In the genomic region with DNA sequence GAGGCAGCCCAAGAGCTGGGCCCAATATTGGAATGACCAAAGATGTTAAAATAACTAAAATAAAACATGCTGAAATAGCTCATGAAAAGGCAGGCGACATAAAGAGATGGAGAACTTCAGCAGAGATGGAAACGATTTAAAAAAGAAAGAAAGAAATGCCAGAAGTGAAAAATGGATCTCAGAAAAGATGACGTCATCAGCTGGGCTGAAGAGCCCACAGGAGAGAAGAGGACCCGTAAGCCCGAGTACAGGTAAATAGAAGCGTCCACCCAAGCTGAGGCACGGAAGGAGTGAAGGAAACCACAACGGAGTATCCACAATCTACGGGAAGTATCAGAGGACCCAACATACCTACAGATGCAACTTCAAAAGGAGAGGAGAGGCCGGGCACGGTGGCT, we compare ENCODE assay signal across 20 cellular contexts.
DNase-seq lines count a peak whose midpoint lies in the region; ATAC-seq, FAIRE-seq and TF ChIP-seq lines count a peak whose summit lies in the region.
"Had no signal": no experiment of that assay in that cellular context is flagged by ENCODE, and none has a peak within 500 bp of the region (broad histone marks: within the 10 kb centered on the region; RNA-seq: fewer than 3 reads in every experiment).

No MANE protein-coding gene starts in this region.

- in situ Hi-C loops in HepG2 (cut with HindIII; ENCODE audit: extremely low pct_ligation_motif_present, low pct_unique_long_range_greater_than_20kb) (no loop called here), ACHN (cut with HindIII; ENCODE audit: low pct_ligation_motif_present, low pct_unique_long_range_greater_than_20kb, low sequenced_read_pairs) (no loop called here)

- no peak for TF ChIP-seq EP300 in HepG2 (IDR thresholded peaks at IDR 0.05; ENCODE audit: low read depth in 2 of 2, low read length in 2 of 2)
- no peak for TF ChIP-seq EP300 in HepG2 (CRISPR knock-in tag; IDR thresholded peaks at IDR 0.05; ENCODE audit: borderline replicate concordance)

- H3K27me3 Mint-ChIP-seq in T-helper 17 cell (no peaks in the 10 kb centered on the region), mesothelial cell of epicardium (ENCODE audit: low read depth) (no peaks in the 10 kb centered on the region)

- no peaks in the 10 kb centered on the region for H3K9me3 ChIP-seq in HepG2 (ENCODE audit: low read length)
- no peaks in the 10 kb centered on the region for H3K9me3 ChIP-seq in right lobe of liver
- no peaks in the 10 kb centered on the region for H3K9me3 ChIP-seq in T-helper 17 cell (ENCODE audit: control insufficient read depth, low read length, poor library complexity, severe bottlenecking)
- no peaks in the 10 kb centered on the region for H3K9me3 ChIP-seq in vagina
- H3K9me3 ChIP-seq: adrenal gland, BE2C, gastrocnemius medialis, transverse colon had no signal

- WGBS in HepG2 (ENCODE audit: low lambda C conversion rate), result 97% methylated on average over 11 of the region's 11 CpGs
- 86% methylated on average over 8 of the region's 11 CpGs for WGBS in right lobe of liver (ENCODE audit: insufficient coverage, low coverage, low lambda C conversion rate, missing lambda C conversion rate)

- H4K20me1 ChIP-seq in HepG2 (ENCODE audit: insufficient read depth, low read length), result no peaks in the 10 kb centered on the region

- H3K4me1 ChIP-seq in HepG2 (ENCODE audit: insufficient read depth, low read length), result peaks cover 24% of the 10 kb centered on the region
- H3K4me1 ChIP-seq in right lobe of liver, result peaks cover 0 to 4% (median 0%) of the 10 kb centered on the region in 4 donors
- peaks cover 53% of the 10 kb centered on the region for H3K4me1 ChIP-seq in vagina

- H3K27ac Mint-ChIP-seq in T-helper 17 cell (peak overlapping the region; percentile 93), mesothelial cell of epicardium (peak overlapping the region; percentile 64)
- H3K27ac Mint-ChIP-seq: stimulated activated naive B cell treated with anti-CD40 and anti-IgM and Interleukin-4, amounts not matched to agents 10 μg/mL and 1 μg/mL and 100 μg/mL, for 72 hours had no signal

- TF ChIP-seq CTCF in HepG2 (CRISPR knock-in tag; IDR thresholded peaks at IDR 0.05) (no peak), right lobe of liver (IDR thresholded peaks at IDR 0.05) (no peak), mesothelial cell of epicardium (IDR thresholded peaks at IDR 0.05; ENCODE audit: unreplicated experiment) (no peak), vagina (IDR thresholded peaks at IDR 0.05) (no peak)

- H3K4me1 Mint-ChIP-seq in T-helper 17 cell, result peaks cover 48% of the 10 kb centered on the region
- peaks cover 72% of the 10 kb centered on the region for H3K4me1 Mint-ChIP-seq in mesothelial cell of epicardium
- H3K4me1 Mint-ChIP-seq: stimulated activated naive B cell treated with anti-CD40 and anti-IgM and Interleukin-4, amounts not matched to agents 10 μg/mL and 1 μg/mL and 100 μg/mL, for 72 hours had no signal

- POLR2A ChIA-PET in HepG2 (lab: Yijun Ruan, JAX), result no interaction called here

- H3K27me3 ChIP-seq in HepG2 (ENCODE audit: control insufficient read depth in 1 of 2, insufficient read depth in 2 of 2, low read length in 2 of 2) (no peaks in the 10 kb centered on the region), right lobe of liver (no peaks in the 10 kb centered on the region), vagina (no peaks in the 10 kb centered on the region)
- H3K27me3 ChIP-seq: adrenal gland, BE2C, gastrocnemius medialis, transverse colon had no signal

- CTCF ChIA-PET in HepG2 (lab: Yijun Ruan, JAX; ENCODE audit: low intra/inter-chr PET ratio, low total read pairs), result no interaction called here

- H3K4me3 Mint-ChIP-seq in T-helper 17 cell (peak overlapping the region; percentile 9), mesothelial cell of epicardium (no peak overlapping the region)
- H3K4me3 Mint-ChIP-seq: stimulated activated naive B cell treated with anti-CD40 and anti-IgM and Interleukin-4, amounts not matched to agents 10 μg/mL and 1 μg/mL and 100 μg/mL, for 72 hours had no signal

- H3K4me3 ChIP-seq in HepG2 (replicated peaks in 1 of 3; ENCODE audit: insufficient read depth in 1 of 3, low read depth in 2 of 3, low read length in 3 of 3), result no peak overlapping the region
- H3K4me3 ChIP-seq in right lobe of liver, result no peak overlapping the region
- no peak overlapping the region for H3K4me3 ChIP-seq in vagina
- H3K4me3 ChIP-seq: adrenal gland, gastrocnemius medialis, transverse colon had no signal

- no TSS peak for BruUV-seq in HepG2 (replicated peaks; lab: Mats Ljungman, UMichigan)

- TF ChIP-seq RAD21 in HepG2 (CRISPR knock-in tag; IDR thresholded peaks at IDR 0.05), result no peak

- no peak overlapping the region for H3K4me2 ChIP-seq in HepG2 (ENCODE audit: low read depth, low read length)

- no peak for DNase-seq in HepG2 (ENCODE audit: low spot score)
- DNase-seq in right lobe of liver, result no peak
- no peak for DNase-seq in T-helper 17 cell
- DNase-seq in mesothelial cell of epicardium (ENCODE audit: low spot score in 2 of 2, unreplicated experiment in 2 of 2), result no peak
- DNase-seq in vagina (ENCODE audit: extremely low spot score in 2 of 2), result no peak
- DNase-seq in ACHN, result no peak
- DNase-seq in NCI-H69 (lab: John Stamatoyannopoulos, UW), result no peak
- DNase-seq: activated T-cell treated with anti-CD3 and anti-CD28 coated beads, Interleukin-2, amount 50 U/mL, for 1 hour; adrenal gland; BE2C; effector CD4-positive, alpha-beta T cell; gastrocnemius medialis; NCI-H1436; NCI-H524 treated with DMSO at 0.1 percent for 48 hours; retina; stimulated activated naive B cell treated with anti-CD40 and anti-IgM and Interleukin-4, amounts not matched to agents 10 μg/mL and 1 μg/mL and 100 μg/mL, for 72 hours; SW 1271; transverse colon had no signal

- no peak for FAIRE-seq in HepG2 (lab: Jason Lieb, UNC)
- FAIRE-seq: HTR-8/SVneo had no signal

- ATAC-seq in HepG2 (no peak), right lobe of liver (no peak), T-helper 17 cell (no peak)
- ATAC-seq: esophagus mucosa; gastrocnemius medialis; stimulated activated naive B cell treated with anti-CD40 and anti-IgM and Interleukin-4, amounts not matched to agents 10 μg/mL and 1 μg/mL and 100 μg/mL, for 72 hours had no signal

- peaks cover 0 to 2% of the 10 kb centered on the region in 2 experiments; a peak in 2 of 5 replicates for H3K36me3 ChIP-seq in HepG2 (replicated peaks in 1 of 2; ENCODE audit: control insufficient read depth in 1 of 2, insufficient read depth in 2 of 2, low read length in 2 of 2)
- H3K36me3 ChIP-seq in right lobe of liver, result no peaks in the 10 kb centered on the region
- H3K36me3 ChIP-seq in vagina, result no peaks in the 10 kb centered on the region
- H3K36me3 ChIP-seq: adrenal gland, gastrocnemius medialis, transverse colon had no signal

- no peaks in the 10 kb centered on the region for H3K36me3 Mint-ChIP-seq in T-helper 17 cell (ENCODE audit: low read depth)
- H3K36me3 Mint-ChIP-seq in mesothelial cell of epicardium, result peaks cover 29% of the 10 kb centered on the region
- H3K36me3 Mint-ChIP-seq: stimulated activated naive B cell treated with anti-CD40 and anti-IgM and Interleukin-4, amounts not matched to agents 10 μg/mL and 1 μg/mL and 100 μg/mL, for 72 hours had no signal

- no peak for TF ChIP-seq POLR2A in HepG2 (IDR thresholded peaks at IDR 0.05; ENCODE audit: insufficient read depth in 1 of 2, low read depth in 2 of 2, low read length in 2 of 2)
- no peak for TF ChIP-seq POLR2A in right lobe of liver (IDR thresholded peaks at IDR 0.05)
- TF ChIP-seq POLR2A in vagina (IDR thresholded peaks at IDR 0.05), result no peak

- H3K27ac ChIP-seq in HepG2 (ENCODE audit: extremely low read length, insufficient read depth, low read length) (no peak overlapping the region), right lobe of liver (no peak overlapping the region), vagina (peak overlapping the region; percentile 78)

- H3K9me3 Mint-ChIP-seq in mesothelial cell of epicardium, result no peaks in the 10 kb centered on the region
- H3K9me3 Mint-ChIP-seq: stimulated activated naive B cell treated with anti-CD40 and anti-IgM and Interleukin-4, amounts not matched to agents 10 μg/mL and 1 μg/mL and 100 μg/mL, for 72 hours had no signal

- no peak overlapping the region for H2AFZ ChIP-seq in HepG2 (ENCODE audit: low read length)

- intact Hi-C loops in HepG2 (cut with micrococcal nuclease; ENCODE audit: unreplicated experiment) (no loop called here), right lobe of liver (cut with DNase I) (no loop called here), vagina (cut with DNase I) (no loop called here)

- no peak overlapping the region for H3K9ac ChIP-seq in HepG2 (ENCODE audit: insufficient read depth, low read depth, low read length)

- H3K79me2 ChIP-seq in HepG2 (ENCODE audit: insufficient read depth, low read length), result no peaks in the 10 kb centered on the region

TF ChIP-seq in HepG2, 621 proteins besides CTCF, POLR2A, EP300 and RAD21 (continues in another document):
- TF ChIP-seq ATF7 (IDR thresholded peaks at IDR 0.05), result peak; percentile 85
- TF ChIP-seq ATF7 (CRISPR knock-in tag; IDR thresholded peaks at IDR 0.05), result no peak
- TF ChIP-seq, protein P1, sequence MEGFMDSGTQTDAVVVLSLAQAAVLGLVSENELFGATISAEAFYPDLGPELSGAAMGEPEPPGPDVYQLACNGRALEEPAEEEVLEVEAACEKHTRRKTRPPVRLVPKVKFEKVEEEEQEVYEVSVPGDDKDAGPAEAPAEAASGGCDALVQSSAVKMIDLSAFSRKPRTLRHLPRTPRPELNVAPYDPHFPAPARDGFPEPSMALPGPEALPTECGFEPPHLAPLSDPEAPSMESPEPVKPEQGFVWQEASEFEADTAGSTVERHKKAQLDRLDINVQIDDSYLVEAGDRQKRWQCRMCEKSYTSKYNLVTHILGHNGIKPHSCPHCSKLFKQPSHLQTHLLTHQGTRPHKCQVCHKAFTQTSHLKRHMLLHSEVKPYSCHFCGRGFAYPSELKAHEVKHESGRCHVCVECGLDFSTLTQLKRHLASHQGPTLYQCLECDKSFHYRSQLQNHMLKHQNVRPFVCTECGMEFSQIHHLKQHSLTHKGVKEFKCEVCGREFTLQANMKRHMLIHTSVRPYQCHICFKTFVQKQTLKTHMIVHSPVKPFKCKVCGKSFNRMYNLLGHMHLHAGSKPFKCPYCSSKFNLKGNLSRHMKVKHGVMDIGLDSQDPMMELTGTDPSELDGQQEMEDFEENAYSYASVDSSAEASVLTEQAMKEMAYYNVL (CRISPR knock-in tag; IDR thresholded peaks at IDR 0.05; ENCODE audit: borderline replicate concordance), result no peak
